Comparison of ENCODE assay signal across 1 cellular context in the genomic region with DNA sequence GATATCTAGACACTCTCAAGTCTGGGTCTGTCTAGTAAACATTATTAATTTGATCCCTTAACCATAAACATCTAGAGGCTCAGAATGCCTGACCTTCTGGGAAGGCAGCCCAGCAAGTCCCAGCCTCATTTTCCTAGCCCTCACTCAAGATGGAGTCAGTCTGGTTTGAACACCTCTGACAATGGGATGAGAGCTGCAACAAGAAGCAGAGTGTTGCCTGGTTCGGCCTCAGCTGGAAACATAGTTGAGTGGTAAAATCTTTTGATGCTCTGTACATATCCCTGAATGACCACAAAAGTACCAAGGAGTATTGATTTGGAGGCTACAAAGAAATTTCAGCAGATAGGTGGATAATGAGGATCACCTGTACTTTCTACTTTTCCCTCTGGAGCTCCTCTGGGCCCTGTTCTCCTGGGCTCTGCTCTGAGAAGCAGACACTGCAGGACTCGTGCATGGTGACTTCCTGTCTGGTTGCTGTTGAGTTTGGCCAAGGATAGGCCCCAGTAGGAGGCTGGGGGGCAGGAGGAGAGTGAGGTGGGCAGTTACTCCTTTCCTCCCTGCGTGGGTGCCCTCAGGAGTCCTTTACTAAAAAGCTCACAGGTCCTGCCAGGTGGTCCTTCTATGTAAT.
TF ChIP-seq lines count a peak whose summit lies in the region.

No MANE protein-coding gene starts in this region.

TF ChIP-seq in SK-N-SH, 30 proteins besides CTCF, POLR2A, EP300 and RAD21 (continued from another document):
- TF ChIP-seq, protein P1, sequence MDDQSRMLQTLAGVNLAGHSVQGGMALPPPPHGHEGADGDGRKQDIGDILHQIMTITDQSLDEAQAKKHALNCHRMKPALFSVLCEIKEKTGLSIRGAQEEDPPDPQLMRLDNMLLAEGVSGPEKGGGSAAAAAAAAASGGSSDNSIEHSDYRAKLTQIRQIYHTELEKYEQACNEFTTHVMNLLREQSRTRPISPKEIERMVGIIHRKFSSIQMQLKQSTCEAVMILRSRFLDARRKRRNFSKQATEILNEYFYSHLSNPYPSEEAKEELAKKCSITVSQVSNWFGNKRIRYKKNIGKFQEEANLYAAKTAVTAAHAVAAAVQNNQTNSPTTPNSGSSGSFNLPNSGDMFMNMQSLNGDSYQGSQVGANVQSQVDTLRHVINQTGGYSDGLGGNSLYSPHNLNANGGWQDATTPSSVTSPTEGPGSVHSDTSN (IDR thresholded peaks at IDR 0.05): no peak
- TF ChIP-seq TCF12 (IDR thresholded peaks at IDR 0.05): no peak
- no peak for TF ChIP-seq RFX5 (IDR thresholded peaks at IDR 0.05; ENCODE audit: low read length)
- TF ChIP-seq, protein P2, sequence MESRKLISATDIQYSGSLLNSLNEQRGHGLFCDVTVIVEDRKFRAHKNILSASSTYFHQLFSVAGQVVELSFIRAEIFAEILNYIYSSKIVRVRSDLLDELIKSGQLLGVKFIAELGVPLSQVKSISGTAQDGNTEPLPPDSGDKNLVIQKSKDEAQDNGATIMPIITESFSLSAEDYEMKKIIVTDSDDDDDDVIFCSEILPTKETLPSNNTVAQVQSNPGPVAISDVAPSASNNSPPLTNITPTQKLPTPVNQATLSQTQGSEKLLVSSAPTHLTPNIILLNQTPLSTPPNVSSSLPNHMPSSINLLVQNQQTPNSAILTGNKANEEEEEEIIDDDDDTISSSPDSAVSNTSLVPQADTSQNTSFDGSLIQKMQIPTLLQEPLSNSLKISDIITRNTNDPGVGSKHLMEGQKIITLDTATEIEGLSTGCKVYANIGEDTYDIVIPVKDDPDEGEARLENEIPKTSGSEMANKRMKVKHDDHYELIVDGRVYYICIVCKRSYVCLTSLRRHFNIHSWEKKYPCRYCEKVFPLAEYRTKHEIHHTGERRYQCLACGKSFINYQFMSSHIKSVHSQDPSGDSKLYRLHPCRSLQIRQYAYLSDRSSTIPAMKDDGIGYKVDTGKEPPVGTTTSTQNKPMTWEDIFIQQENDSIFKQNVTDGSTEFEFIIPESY (IDR thresholded peaks at IDR 0.05; ENCODE audit: borderline replicate concordance, low read depth): no peak
- TF ChIP-seq, protein P3, sequence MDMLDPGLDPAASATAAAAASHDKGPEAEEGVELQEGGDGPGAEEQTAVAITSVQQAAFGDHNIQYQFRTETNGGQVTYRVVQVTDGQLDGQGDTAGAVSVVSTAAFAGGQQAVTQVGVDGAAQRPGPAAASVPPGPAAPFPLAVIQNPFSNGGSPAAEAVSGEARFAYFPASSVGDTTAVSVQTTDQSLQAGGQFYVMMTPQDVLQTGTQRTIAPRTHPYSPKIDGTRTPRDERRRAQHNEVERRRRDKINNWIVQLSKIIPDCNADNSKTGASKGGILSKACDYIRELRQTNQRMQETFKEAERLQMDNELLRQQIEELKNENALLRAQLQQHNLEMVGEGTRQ (IDR thresholded peaks at IDR 0.05; ENCODE audit: borderline replicate concordance, low read depth, low read length): no peak
- no peak for TF ChIP-seq ELF1 (IDR thresholded peaks at IDR 0.05)
- TF ChIP-seq NFIC (IDR thresholded peaks at IDR 0.05; ENCODE audit: borderline replicate concordance): no peak
- TF ChIP-seq GATA2 (CRISPR knock-in tag; IDR thresholded peaks at IDR 0.05): no peak
